In genomic region chr1:58849556-58849955, GRCh38 we compare ENCODE assay signal across 11 cellular contexts.
DNase-seq lines count a peak whose midpoint lies in the region; ATAC-seq, FAIRE-seq and TF ChIP-seq lines count a peak whose summit lies in the region.
"Had no signal": no experiment of that assay in that cellular context is flagged by ENCODE, and none has a peak within 500 bp of the region (broad histone marks: within the 10 kb centered on the region; RNA-seq: fewer than 3 reads in every experiment).

No MANE protein-coding gene starts in this region.

- H3K27me3 ChIP-seq in left ventricle myocardium inferior (ENCODE audit: low read depth) (no peaks in the 10 kb centered on the region), right atrium auricular region (no peaks in the 10 kb centered on the region), bronchial epithelial cell (ENCODE audit: control insufficient read depth, insufficient read depth, low read length) (no peaks in the 10 kb centered on the region), uterus (no peaks in the 10 kb centered on the region)

- no peaks in the 10 kb centered on the region for H3K9me3 ChIP-seq in left ventricle myocardium inferior (replicated peaks)
- no peaks in the 10 kb centered on the region for H3K9me3 ChIP-seq in right atrium auricular region
- H3K9me3 ChIP-seq in mesodermal cell (ENCODE audit: control insufficient read depth, low read length): no peaks in the 10 kb centered on the region
- H3K9me3 ChIP-seq in uterus: no peaks in the 10 kb centered on the region

- H3K4me3 ChIP-seq in left ventricle myocardium inferior: no peak overlapping the region
- no peak overlapping the region for H3K4me3 ChIP-seq in right atrium auricular region
- H3K4me3 ChIP-seq in bronchial epithelial cell (ENCODE audit: low read depth, low read length): no peak overlapping the region
- H3K4me3 ChIP-seq in mesodermal cell (ENCODE audit: extremely low read depth, insufficient read depth, low read length, poor library complexity, severe bottlenecking): no peak overlapping the region
- H3K4me3 ChIP-seq in uterus: no peak overlapping the region
- H3K4me3 ChIP-seq: K562 had no signal

- TF ChIP-seq POLR2A in uterus (IDR thresholded peaks at IDR 0.05): no peak

- intact Hi-C loops in left ventricle myocardium inferior (cut with micrococcal nuclease): no loop called here
- intact Hi-C loops in uterus (cut with DNase I; ENCODE audit: low total_unique reads): no loop called here

- no peaks in the 10 kb centered on the region for H3K36me3 ChIP-seq in left ventricle myocardium inferior
- H3K36me3 ChIP-seq in right atrium auricular region: no peaks in the 10 kb centered on the region
- H3K36me3 ChIP-seq in bronchial epithelial cell (ENCODE audit: control insufficient read depth, insufficient read depth, low read length): no peaks in the 10 kb centered on the region
- no peaks in the 10 kb centered on the region for H3K36me3 ChIP-seq in mesodermal cell (ENCODE audit: control insufficient read depth, insufficient read depth, low read length)
- no peaks in the 10 kb centered on the region for H3K36me3 ChIP-seq in uterus

- TF ChIP-seq CTCF in left ventricle myocardium inferior (IDR thresholded peaks at IDR 0.05; ENCODE audit: borderline replicate concordance) (no peak), right atrium auricular region (IDR thresholded peaks at IDR 0.05) (no peak), bronchial epithelial cell (IDR thresholded peaks at IDR 0.05; ENCODE audit: insufficient read depth, low read length, severe bottlenecking) (no peak), uterus (IDR thresholded peaks at IDR 0.05) (no peak)

- H3K4me1 ChIP-seq in left ventricle myocardium inferior: peaks cover 18% of the 10 kb centered on the region
- peaks cover 0 to 8% of the 10 kb centered on the region in 2 donors for H3K4me1 ChIP-seq in right atrium auricular region
- peaks cover 40% of the 10 kb centered on the region for H3K4me1 ChIP-seq in mesodermal cell (ENCODE audit: control insufficient read depth, insufficient read depth, low read length, poor library complexity, severe bottlenecking)
- peaks cover 0 to 12% of the 10 kb centered on the region in 2 donors for H3K4me1 ChIP-seq in uterus

- peak overlapping the region; percentile 65 for H3K27ac ChIP-seq in left ventricle myocardium inferior (replicated peaks)
- H3K27ac ChIP-seq in right atrium auricular region: peak overlapping the region in 1 of 2 donors; percentile 65
- peak overlapping the region; percentile 73 for H3K27ac ChIP-seq in mesodermal cell (ENCODE audit: low read depth, low read length, severe bottlenecking)
- peak overlapping the region; percentile 47 to 58 for H3K27ac ChIP-seq in uterus

- no peak for ATAC-seq in GM18870 (IDR thresholded peaks at IDR 0.05; ENCODE audit: unreplicated experiment)

- 88 to 100% methylated on average over 1 to 2 of the region's 2 CpGs for WGBS in mesodermal cell (ENCODE audit: insufficient coverage in 2 of 2), 2 experiments

- no peak for FAIRE-seq in bronchial epithelial cell (lab: Jason Lieb, UNC)
- FAIRE-seq: K562 had no signal

- DNase-seq in left ventricle myocardium inferior: no peak
- no peak for DNase-seq in right atrium auricular region (ENCODE audit: low spot score)
- DNase-seq in bronchial epithelial cell (ENCODE audit: low read depth): peak; percentile 10
- DNase-seq in uterus: no peak
- no peak for DNase-seq in retina
- no peak for DNase-seq in NCI-H2029 (lab: John Stamatoyannopoulos, UW)
- DNase-seq: NCI-H1436, NCI-H524 treated with DMSO at 0.1 percent for 48 hours had no signal
